In the genomic region with DNA sequence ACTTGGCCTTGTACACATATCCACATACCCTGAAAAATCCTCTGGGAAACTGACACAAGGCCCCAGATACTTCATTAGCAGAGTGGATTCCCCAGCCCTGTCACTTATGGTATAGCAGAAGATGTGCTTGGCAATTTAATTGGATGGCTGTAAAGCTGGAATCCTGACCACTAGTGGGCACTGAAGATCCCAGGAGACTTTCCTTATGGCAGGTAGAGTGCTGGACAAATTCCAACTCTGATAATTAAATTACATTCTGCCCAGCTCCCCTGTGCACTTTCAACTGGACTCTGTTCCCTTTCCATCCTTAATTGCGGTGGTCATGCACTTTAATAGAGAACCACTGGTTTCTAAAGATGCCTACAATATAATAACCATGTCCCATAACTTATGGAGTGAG, we compare ENCODE assay signal across 14 cellular contexts.
A peak's percentile ranks its signal among the peaks of the same experiment; 100 is the strongest.
DNase-seq lines count a peak whose midpoint lies in the region; ATAC-seq and TF ChIP-seq lines count a peak whose summit lies in the region.
"Had no signal": no experiment of that assay in that cellular context is flagged by ENCODE, and none has a peak within 500 bp of the region (broad histone marks: within the 10 kb centered on the region; RNA-seq: fewer than 3 reads in every experiment).

No MANE protein-coding gene starts in this region.

- H3K4me1 Mint-ChIP-seq in MCF 10A (ENCODE audit: insufficient read depth, unreplicated experiment) (no peaks in the 10 kb centered on the region), type B pancreatic cell (ENCODE audit: unreplicated experiment) (no peaks in the 10 kb centered on the region)

- no peak for TF ChIP-seq CTCF in MCF 10A (IDR thresholded peaks at IDR 0.05; ENCODE audit: unreplicated experiment)
- TF ChIP-seq CTCF in breast epithelium (IDR thresholded peaks at IDR 0.05) = no peak
- TF ChIP-seq CTCF in OCI-LY7 (conservative IDR thresholded peaks at IDR 0.05; ENCODE audit: low read length) = peak; percentile 65
- TF ChIP-seq CTCF in epithelial cell of proximal tubule (conservative IDR thresholded peaks at IDR 0.05; ENCODE audit: low read depth, low read length) = peak; percentile 53
- TF ChIP-seq CTCF in type B pancreatic cell (conservative IDR thresholded peaks at IDR 0.05) = peak; percentile 32

- peaks cover 0 to 3% of the 10 kb centered on the region in 2 donors for H3K9me3 ChIP-seq in breast epithelium
- no peaks in the 10 kb centered on the region for H3K9me3 ChIP-seq in OCI-LY7 (ENCODE audit: low read length)
- H3K9me3 ChIP-seq: esophagus squamous epithelium, psoas muscle had no signal

- DNase-seq in MCF 10A (ENCODE audit: unreplicated experiment) (peak; percentile 27), breast epithelium (ENCODE audit: low spot score in 2 of 2) (no peak), OCI-LY7 (ENCODE audit: low spot score) (peak; percentile 8), epithelial cell of proximal tubule (ENCODE audit: low read depth) (no peak), type B pancreatic cell (ENCODE audit: extremely low spot score, unreplicated experiment) (no peak), LoVo (ENCODE audit: low spot score) (no peak)
- DNase-seq: activated naive CD4-positive, alpha-beta T cell treated with anti-CD3 and anti-CD28 coated beads for 36 hours; esophagus squamous epithelium; NCI-H2171 treated with DMSO at 0.1 percent for 48 hours; psoas muscle; T1000 had no signal

- H3K4me3 Mint-ChIP-seq in MCF 10A (ENCODE audit: unreplicated experiment) = no peak overlapping the region
- no peak overlapping the region for H3K4me3 Mint-ChIP-seq in type B pancreatic cell
- H3K4me3 Mint-ChIP-seq: activated naive CD4-positive, alpha-beta T cell treated with anti-CD3 and anti-CD28 coated beads for 36 hours; IgD-negative memory B cell had no signal

- no peak overlapping the region for H3K27ac Mint-ChIP-seq in MCF 10A (ENCODE audit: low read depth, unreplicated experiment)
- no peak overlapping the region for H3K27ac Mint-ChIP-seq in type B pancreatic cell
- H3K27ac Mint-ChIP-seq: activated naive CD4-positive, alpha-beta T cell treated with anti-CD3 and anti-CD28 coated beads for 36 hours; IgD-negative memory B cell had no signal

- H3K27ac ChIP-seq in breast epithelium = no peak overlapping the region
- H3K27ac ChIP-seq in OCI-LY7 (ENCODE audit: low read depth, low read length, poor library complexity, severe bottlenecking) = no peak overlapping the region
- H3K27ac ChIP-seq: esophagus squamous epithelium, psoas muscle had no signal

- H3K4me1 ChIP-seq in breast epithelium = no peaks in the 10 kb centered on the region
- no peaks in the 10 kb centered on the region for H3K4me1 ChIP-seq in OCI-LY7 (ENCODE audit: insufficient read depth, low read length, poor library complexity, severe bottlenecking)
- H3K4me1 ChIP-seq: esophagus squamous epithelium, psoas muscle had no signal

- TF ChIP-seq POLR2A in breast epithelium (IDR thresholded peaks at IDR 0.05) = no peak

- H3K4me2 ChIP-seq in OCI-LY7 (ENCODE audit: low read length) = no peak overlapping the region

- H3K79me2 ChIP-seq in OCI-LY7 (ENCODE audit: insufficient read depth, low read depth, low read length) = no peaks in the 10 kb centered on the region

- no peaks in the 10 kb centered on the region for H3K27me3 ChIP-seq in breast epithelium
- H3K27me3 ChIP-seq: esophagus squamous epithelium had no signal

- H3K27me3 Mint-ChIP-seq in MCF 10A (ENCODE audit: insufficient read depth, unreplicated experiment) (no peaks in the 10 kb centered on the region), type B pancreatic cell (no peaks in the 10 kb centered on the region)
- H3K27me3 Mint-ChIP-seq: IgD-negative memory B cell had no signal

- POLR2A ChIA-PET in MCF 10A (lab: Yijun Ruan, JAX) (no interaction called here), OCI-LY7 (lab: Charles Lee) (no interaction called here)

- CTCF ChIA-PET in MCF 10A (lab: Yijun Ruan, JAX) (interaction anchor here (0.8 kb wide), 1 partner anchor 20 kb away, joined by 3 read pairs; no protein-coding TSS in a partner anchor), OCI-LY7 (lab: Charles Lee; ENCODE audit: unreplicated experiment) (no interaction called here)

- H3K4me3 ChIP-seq in breast epithelium (no peak overlapping the region), OCI-LY7 (ENCODE audit: low read depth, low read length, poor library complexity, severe bottlenecking) (no peak overlapping the region), epithelial cell of proximal tubule (ENCODE audit: low read depth, low read length) (no peak overlapping the region)
- H3K4me3 ChIP-seq: esophagus squamous epithelium, psoas muscle had no signal

- intact Hi-C loops in MCF 10A (cut with micrococcal nuclease) (loop anchor here (1.0 kb wide), 1 partner anchor 19 kb away; no protein-coding TSS in a partner anchor), breast epithelium (cut with DNase I; ENCODE audit: low total_unique reads) (no loop called here), OCI-LY7 (cut with micrococcal nuclease; ENCODE audit: unreplicated experiment) (no loop called here)

- H2AFZ ChIP-seq in OCI-LY7 (ENCODE audit: low read length) = no peak overlapping the region

- no peaks in the 10 kb centered on the region for H3K9me2 ChIP-seq in OCI-LY7 (ENCODE audit: insufficient read depth, low read length)

- no peaks in the 10 kb centered on the region for H3K36me3 Mint-ChIP-seq in MCF 10A (ENCODE audit: insufficient read depth, unreplicated experiment)
- H3K36me3 Mint-ChIP-seq in type B pancreatic cell = no peaks in the 10 kb centered on the region
- H3K36me3 Mint-ChIP-seq: IgD-negative memory B cell had no signal

- ATAC-seq in GM18858 (IDR thresholded peaks at IDR 0.05; ENCODE audit: unreplicated experiment) (no peak), GM18867 (IDR thresholded peaks at IDR 0.05; ENCODE audit: unreplicated experiment) (no peak)
- ATAC-seq: psoas muscle had no signal

- no TSS peak for BruUV-seq in MCF 10A (replicated peaks; lab: Mats Ljungman, UMichigan)
- no TSS peak for BruUV-seq in OCI-LY7 (replicated peaks; lab: Mats Ljungman, UMichigan)

- H3K9me3 Mint-ChIP-seq in MCF 10A (ENCODE audit: unreplicated experiment) = no peaks in the 10 kb centered on the region
- H3K9me3 Mint-ChIP-seq in type B pancreatic cell = no peaks in the 10 kb centered on the region
- H3K9me3 Mint-ChIP-seq: activated naive CD4-positive, alpha-beta T cell treated with anti-CD3 and anti-CD28 coated beads for 36 hours; IgD-negative memory B cell had no signal

- H4K20me1 ChIP-seq in OCI-LY7 (ENCODE audit: insufficient read depth, low read length) = no peaks in the 10 kb centered on the region

- no peaks in the 10 kb centered on the region for H3K36me3 ChIP-seq in breast epithelium
- H3K36me3 ChIP-seq in OCI-LY7 (ENCODE audit: insufficient read depth, low read length) = no peaks in the 10 kb centered on the region
- H3K36me3 ChIP-seq: esophagus squamous epithelium had no signal

Comparison
In these comparisons a context has a peak if more than half of its experiments do, and no peak if none do; other contexts are left out.
1. DNase-seq: peak in MCF 10A (single experiment) and OCI-LY7 (single experiment); none in breast epithelium (0 of 2), epithelial cell of proximal tubule (single experiment), type B pancreatic cell (single experiment) and LoVo (single experiment).
2. CTCF ChIP-seq: peak in OCI-LY7 (single experiment), epithelial cell of proximal tubule (single experiment) and type B pancreatic cell (single experiment); none in MCF 10A (single experiment) and breast epithelium (0 of 3).